16 cellular contexts compared by ENCODE assay signal in genomic region chr19:34319785-34320184, GRCh38. TPM values are rescaled to one million over a fixed set of nuclear protein-coding genes. Genes with fewer than 3 reads are reported as not detected.
A peak's percentile ranks its signal among the peaks of the same experiment; 100 is the strongest.
DNase-seq lines count a peak whose midpoint lies in the region; ATAC-seq and TF ChIP-seq lines count a peak whose summit lies in the region.
"Had no signal": no experiment of that assay in that cellular context is flagged by ENCODE, and none has a peak within 500 bp of the region (broad histone marks: within the 10 kb centered on the region; RNA-seq: fewer than 3 reads in every experiment).

No MANE protein-coding gene starts in this region.

- WGBS in heart left ventricle, 4 donors = 58 to 71% (median 69%) methylated on average over 11 of the region's 11 CpGs

- peaks cover 6 to 53% (median 37%) of the 10 kb centered on the region in 12 donors for H3K4me1 ChIP-seq in heart left ventricle
- H3K4me1 ChIP-seq: foreskin keratinocyte had no signal

- H3K27ac Mint-ChIP-seq in neural crest cell (ENCODE audit: unreplicated experiment) (peak overlapping the region; percentile 8), type B pancreatic cell (peak overlapping the region; percentile 95)

- H3K9me3 Mint-ChIP-seq in neural crest cell (no peaks in the 10 kb centered on the region), type B pancreatic cell (no peaks in the 10 kb centered on the region)
- H3K9me3 Mint-ChIP-seq: nephron progenitor cell had no signal

- peaks cover 4% of the 10 kb centered on the region for H3K4me1 Mint-ChIP-seq in neural crest cell
- peaks cover 15% of the 10 kb centered on the region for H3K4me1 Mint-ChIP-seq in type B pancreatic cell (ENCODE audit: unreplicated experiment)

- H3K4me3 Mint-ChIP-seq in neural crest cell (no peak overlapping the region), type B pancreatic cell (peak overlapping the region; percentile 36)
- H3K4me3 Mint-ChIP-seq: nephron progenitor cell had no signal

- DNase-seq in heart left ventricle (no peak), Right ventricle myocardium superior (no peak), dorsolateral prefrontal cortex (peak in 1 of 10 donors; percentile 49), neural crest cell (ENCODE audit: low read depth, low spot score) (no peak), type B pancreatic cell (ENCODE audit: extremely low spot score, unreplicated experiment) (no peak), DMS153 (lab: John Stamatoyannopoulos, UW) (no peak)
- DNase-seq: activated gamma-delta T cell, colonic mucosa, foreskin keratinocyte, NCI-H1105 treated with DMSO at 0.1 percent for 48 hours, nephron progenitor cell, transverse colon had no signal

- no peaks in the 10 kb centered on the region for H3K9me3 ChIP-seq in heart left ventricle
- H3K9me3 ChIP-seq: colonic mucosa, transverse colon had no signal

- peak in 2 of 4 donors; percentile 12 to 39 for ATAC-seq in heart left ventricle
- ATAC-seq in Right ventricle myocardium superior (ENCODE audit: poor library complexity) = no peak
- no peak for ATAC-seq in GM18498 (IDR thresholded peaks at IDR 0.05; ENCODE audit: unreplicated experiment)
- ATAC-seq in HG03135 (IDR thresholded peaks at IDR 0.05; ENCODE audit: unreplicated experiment) = no peak
- ATAC-seq: foreskin keratinocyte, HCT116, Panc1 had no signal

- no peak overlapping the region for H3K4me3 ChIP-seq in heart left ventricle
- no peak overlapping the region for H3K4me3 ChIP-seq in dorsolateral prefrontal cortex
- H3K4me3 ChIP-seq: colonic mucosa, transverse colon had no signal

- H3K27ac ChIP-seq in heart left ventricle (peak overlapping the region in 9 of 12 donors; percentile 3 to 61 (median 49)), dorsolateral prefrontal cortex (peak overlapping the region in 55 of 59 donors; percentile 24 to 87 (median 77))
- H3K27ac ChIP-seq: colonic mucosa, foreskin keratinocyte, transverse colon had no signal

- no peak for TF ChIP-seq POLR2A in heart left ventricle (IDR thresholded peaks at IDR 0.05)

- peaks cover 0 to 50% (median 31%) of the 10 kb centered on the region in 9 donors for H3K36me3 ChIP-seq in heart left ventricle
- H3K36me3 ChIP-seq: colonic mucosa had no signal

- no peaks in the 10 kb centered on the region for H3K27me3 Mint-ChIP-seq in neural crest cell (ENCODE audit: low read depth)
- no peaks in the 10 kb centered on the region for H3K27me3 Mint-ChIP-seq in type B pancreatic cell

- H3K36me3 Mint-ChIP-seq in neural crest cell (ENCODE audit: low read depth) (peaks cover 8% of the 10 kb centered on the region), type B pancreatic cell (peaks cover 17% of the 10 kb centered on the region)

- H3K27me3 ChIP-seq in heart left ventricle (no peaks in the 10 kb centered on the region), dorsolateral prefrontal cortex (no peaks in the 10 kb centered on the region)
- H3K27me3 ChIP-seq: colonic mucosa, foreskin keratinocyte, transverse colon had no signal

- TF ChIP-seq CTCF in heart left ventricle (IDR thresholded peaks at IDR 0.05) = no peak
- no peak for TF ChIP-seq CTCF in dorsolateral prefrontal cortex (IDR thresholded peaks at IDR 0.05 in 54 of 56, conservative IDR thresholded peaks at IDR 0.05 in 2 of 56; ENCODE audit: low read depth in 1 of 56, partially characterized antibody in 56 of 56)
- no peak for TF ChIP-seq CTCF in neural crest cell (conservative IDR thresholded peaks at IDR 0.05)
- no peak for TF ChIP-seq CTCF in type B pancreatic cell (conservative IDR thresholded peaks at IDR 0.05)

- intact Hi-C loops in heart left ventricle (cut with DNase I) (loop anchor here in 1 of 10 donors (5.0 kb wide), 1 partner anchor 47 kb away; no protein-coding TSS in a partner anchor), Right ventricle myocardium superior (cut with DNase I) (loop anchor here (10.0 kb wide), 1 partner anchor 45 kb away; no protein-coding TSS in a partner anchor), dorsolateral prefrontal cortex (cut with DNase I) (no loop called here)

RNA-seq across cellular contexts. Expression of gene GPI, which starts 45.2 kb away (rescaled TPM):
- total RNA-seq in heart left ventricle (100 to 1,000 TPM; 359 to 764 (median 549) TPM), Right ventricle myocardium superior (500 TPM), dorsolateral prefrontal cortex (100 to 1,000 TPM; 264 to 683 (median 537) TPM), neural crest cell (227 and 245 TPM in 2 replicates), type B pancreatic cell (ENCODE audit: low replicate concordance) (241 and 297 TPM in 2 replicates)
- polyA plus RNA-seq in heart left ventricle = 100 to 1,000 TPM; 233 to 284 TPM
